In genomic region chr19:58558623-58559274, GRCh38 we compare ENCODE assay signal across 8 cellular contexts. TPM values are rescaled to one million over a fixed set of nuclear protein-coding genes. Genes with fewer than 3 reads are reported as not detected.
DNase-seq lines count a peak whose midpoint lies in the region; ATAC-seq and TF ChIP-seq lines count a peak whose summit lies in the region.

No MANE protein-coding gene starts in this region.

- H3K4me2 ChIP-seq in OCI-LY1 (ENCODE audit: low read length) = peak overlapping the region; percentile 96

- H3K9me2 ChIP-seq in OCI-LY1 (ENCODE audit: low read depth, low read length) = no peaks in the 10 kb centered on the region

- no peak for TF ChIP-seq CTCF in OCI-LY1 (IDR thresholded peaks at IDR 0.05; ENCODE audit: low read length)
- no peak for TF ChIP-seq CTCF in psoas muscle (IDR thresholded peaks at IDR 0.05)
- no peak for TF ChIP-seq CTCF in vagina (IDR thresholded peaks at IDR 0.05)

- H3K27me3 ChIP-seq in OCI-LY1 (ENCODE audit: insufficient read depth, low read length) = no peaks in the 10 kb centered on the region
- H3K27me3 ChIP-seq in psoas muscle (ENCODE audit: insufficient read depth in 3 of 3, low read length in 2 of 3) = no peaks in the 10 kb centered on the region
- H3K27me3 ChIP-seq in vagina = no peaks in the 10 kb centered on the region

- H3K36me3 ChIP-seq in OCI-LY1 (ENCODE audit: insufficient read depth, low read length) (peaks cover 23% of the 10 kb centered on the region; the same call in 1 of the 2 replicates), psoas muscle (ENCODE audit: insufficient read depth in 1 of 2, low read depth in 1 of 2) (peaks cover 0 to 17% of the 10 kb centered on the region in 2 donors), vagina (peaks cover 0 to 14% of the 10 kb centered on the region in 2 donors)

- H3K36me3 Mint-ChIP-seq in activated naive CD4-positive, alpha-beta T cell treated with anti-CD3 and anti-CD28 coated beads, Interleukin-2, amount 50 U/mL, for 72 hours = peaks cover 49 to 64% of the 10 kb centered on the region in 2 donors

- no peak overlapping the region for H2AFZ ChIP-seq in OCI-LY1 (ENCODE audit: low read length)

- no peaks in the 10 kb centered on the region for H4K20me1 ChIP-seq in OCI-LY1 (ENCODE audit: insufficient read depth, low read length)

- intact Hi-C loops in cardiac septum (cut with DNase I) = loop anchor here (1.0 kb wide), 1 partner anchor 14 kb away; no protein-coding TSS in a partner anchor
- intact Hi-C loops in psoas muscle (cut with DNase I) = loop anchor here (1.0 kb wide), 2 partner anchors 12 to 15 kb away; partner anchors contain the start of gene MZF1 (in 1 of the 2)
- intact Hi-C loops in vagina (cut with DNase I) = no loop called here

- peaks cover 74% of the 10 kb centered on the region for H3K4me1 ChIP-seq in OCI-LY1 (ENCODE audit: insufficient read depth, low read length, severe bottlenecking)
- peaks cover 63% of the 10 kb centered on the region for H3K4me1 ChIP-seq in psoas muscle
- peaks cover 71% of the 10 kb centered on the region for H3K4me1 ChIP-seq in vagina

- H3K9me3 Mint-ChIP-seq in activated naive CD4-positive, alpha-beta T cell treated with anti-CD3 and anti-CD28 coated beads, Interleukin-2, amount 50 U/mL, for 72 hours = no peaks in the 10 kb centered on the region

- peak overlapping the region; percentile 99 for H3K9ac ChIP-seq in OCI-LY1 (ENCODE audit: low read length)

- peak overlapping the region; percentile 91 for H3K4me3 ChIP-seq in OCI-LY1 (ENCODE audit: low read depth, low read length, poor library complexity, severe bottlenecking)
- H3K4me3 ChIP-seq in psoas muscle = peak overlapping the region; percentile 84
- H3K4me3 ChIP-seq in vagina = peak overlapping the region; percentile 81 to 89

- peak in 1 of 2 donors; percentile 43 for TF ChIP-seq POLR2A in vagina (IDR thresholded peaks at IDR 0.05)

- H3K27ac Mint-ChIP-seq in activated naive CD4-positive, alpha-beta T cell treated with anti-CD3 and anti-CD28 coated beads, Interleukin-2, amount 50 U/mL, for 72 hours = peak overlapping the region; percentile 98 to 100

- peaks cover 13% of the 10 kb centered on the region for H3F3A ChIP-seq in OCI-LY1 (ENCODE audit: insufficient read depth, low read length)

- no peaks in the 10 kb centered on the region for H3K9me3 ChIP-seq in OCI-LY1 (ENCODE audit: low read length)
- H3K9me3 ChIP-seq in psoas muscle = no peaks in the 10 kb centered on the region
- no peaks in the 10 kb centered on the region for H3K9me3 ChIP-seq in vagina

- POLR2A ChIA-PET in HEK293T (lab: Yijun Ruan, JAX) = interaction anchor here (0.9 to 5.4 kb wide), 17 partner anchors 9 to 232 kb away, joined by 3 to 58 read pairs (median 5); partner anchors contain the start of genes MZF1, TRIM28, ZBTB45 and ZNF324B

- H3K79me2 ChIP-seq in OCI-LY1 (ENCODE audit: insufficient read depth, low read length) = peaks cover 19% of the 10 kb centered on the region

- peak; percentile 78 for DNase-seq in GM04503 (ENCODE audit: low read depth)
- peak; percentile 94 for DNase-seq in HEK293T (ENCODE audit: extremely low spot score)
- peak; percentile 99 to 100 for DNase-seq in activated naive CD4-positive, alpha-beta T cell treated with anti-CD3 and anti-CD28 coated beads, Interleukin-2, amount 50 U/mL, for 72 hours (ENCODE audit: low spot score in 2 of 2)
- DNase-seq in cardiac septum (ENCODE audit: low spot score) = peak; percentile 100
- DNase-seq in psoas muscle = peak; percentile 99 to 100
- DNase-seq in vagina (ENCODE audit: extremely low spot score in 2 of 2) = peak in 1 of 2 donors; percentile 97
- no peak for DNase-seq in cortex of kidney (lab: John Stamatoyannopoulos, UW)

- ATAC-seq in activated naive CD4-positive, alpha-beta T cell treated with anti-CD3 and anti-CD28 coated beads, Interleukin-2, amount 50 U/mL, for 72 hours = peak; percentile 64 to 67
- ATAC-seq in psoas muscle = peak; percentile 79 to 83 (median 82)

- CTCF ChIA-PET in HEK293T (lab: Yijun Ruan, JAX) = no interaction called here

- H3K27ac ChIP-seq in OCI-LY1 (ENCODE audit: low read depth, low read length, poor library complexity, severe bottlenecking) (peak overlapping the region; percentile 99), psoas muscle (peak overlapping the region; percentile 96), vagina (peak overlapping the region; percentile 100)

- WGBS in psoas muscle, 3 donors = 1% methylated on average over 54 to 76 of the region's 76 CpGs

TF ChIP-seq in HEK293T, 16 proteins besides CTCF, POLR2A, EP300 and RAD21:
- TF ChIP-seq L3MBTL2 (conservative IDR thresholded peaks at IDR 0.05) (no peak; the same call in 1 of the 2 replicates), LEF1 (IDR thresholded peaks at IDR 0.05; ENCODE audit: borderline replicate concordance) (no peak; the same call in 1 of the 2 replicates), FOXM1 (IDR thresholded peaks at IDR 0.05; ENCODE audit: borderline replicate concordance) (no peak), HDGF (IDR thresholded peaks at IDR 0.05; ENCODE audit: borderline replicate concordance) (0 out of 2 replicates have a peak, but pooled peaks have one; percentile 21), FOXA1 (IDR thresholded peaks at IDR 0.05) (no peak)
TF ChIP-seq in HEK293T: peak in this region for 1.

RNA-seq across cellular contexts. Expression of gene UBE2M, which starts 0.3 kb away (rescaled TPM):
- 100 to 1,000 TPM; 121 to 123 TPM for total RNA-seq in activated naive CD4-positive, alpha-beta T cell treated with anti-CD3 and anti-CD28 coated beads, Interleukin-2, amount 50 U/mL, for 72 hours
- total RNA-seq in cardiac septum (111 TPM), psoas muscle (100 to 1,000 TPM in 3 of 4 donors, 10 to 100 TPM in 1; 95.4 to 146 (median 125) TPM), vagina (33.6 TPM)
- 100 to 1,000 TPM in 2 of 3 donors, 10 to 100 TPM in 1; 86.8 to 146 (median 145) TPM for polyA plus RNA-seq in psoas muscle

RNA-seq across cellular contexts. Expression of gene CHMP2A, which starts 3.8 kb away (rescaled TPM):
- total RNA-seq in activated naive CD4-positive, alpha-beta T cell treated with anti-CD3 and anti-CD28 coated beads, Interleukin-2, amount 50 U/mL, for 72 hours = 100 to 1,000 TPM; 112 to 114 TPM
- 138 TPM for total RNA-seq in cardiac septum
- 100 to 1,000 TPM in 2 of 4 donors, 10 to 100 TPM in 2; 96.5 to 126 (median 103) TPM for total RNA-seq in psoas muscle
- 100 to 1,000 TPM; 149 to 184 (median 157) TPM for polyA plus RNA-seq in psoas muscle
- total RNA-seq in vagina = 76.4 TPM

RNA-seq across cellular contexts. Expression of gene MZF1, which starts 14.4 kb away (rescaled TPM):
- total RNA-seq in activated naive CD4-positive, alpha-beta T cell treated with anti-CD3 and anti-CD28 coated beads, Interleukin-2, amount 50 U/mL, for 72 hours = 10 to 100 TPM; 22.1 to 26.8 TPM
- total RNA-seq in cardiac septum (12.4 TPM), psoas muscle (10 to 100 TPM in 2 of 4 donors, 1 to 10 TPM in 2; 8.2 to 13.0 (median 11.1) TPM), vagina (32.2 TPM)
- polyA plus RNA-seq in psoas muscle = 10 to 100 TPM in 1 of 3 donors, 1 to 10 TPM in 2; 5.0 to 12.5 (median 8.2) TPM

RNA-seq across cellular contexts. Expression of gene TRIM28, which starts 14.9 kb away (rescaled TPM):
- total RNA-seq in activated naive CD4-positive, alpha-beta T cell treated with anti-CD3 and anti-CD28 coated beads, Interleukin-2, amount 50 U/mL, for 72 hours = 100 to 1,000 TPM; 446 to 497 TPM
- total RNA-seq in cardiac septum (140 TPM), psoas muscle (100 to 1,000 TPM; 165 to 212 (median 197) TPM), vagina (274 TPM)
- polyA plus RNA-seq in psoas muscle = 100 to 1,000 TPM; 141 to 154 (median 147) TPM

RNA-seq across cellular contexts. Expression of gene ZBTB45, which starts 39.1 kb away (rescaled TPM):
- total RNA-seq in activated naive CD4-positive, alpha-beta T cell treated with anti-CD3 and anti-CD28 coated beads, Interleukin-2, amount 50 U/mL, for 72 hours = 10 to 100 TPM in 1 of 2 donors, 1 to 10 TPM in 1; 7.9 to 12.2 TPM
- 13.8 TPM for total RNA-seq in cardiac septum
- 10 to 100 TPM in 1 of 4 donors, 1 to 10 TPM in 3; 7.7 to 13.0 (median 9.9) TPM for total RNA-seq in psoas muscle
- polyA plus RNA-seq in psoas muscle = 10 to 100 TPM in 1 of 3 donors, 1 to 10 TPM in 2; 6.2 to 12.5 (median 8.5) TPM
- 14.0 TPM for total RNA-seq in vagina
